28 cellular contexts compared by ENCODE assay signal in the genomic region with DNA sequence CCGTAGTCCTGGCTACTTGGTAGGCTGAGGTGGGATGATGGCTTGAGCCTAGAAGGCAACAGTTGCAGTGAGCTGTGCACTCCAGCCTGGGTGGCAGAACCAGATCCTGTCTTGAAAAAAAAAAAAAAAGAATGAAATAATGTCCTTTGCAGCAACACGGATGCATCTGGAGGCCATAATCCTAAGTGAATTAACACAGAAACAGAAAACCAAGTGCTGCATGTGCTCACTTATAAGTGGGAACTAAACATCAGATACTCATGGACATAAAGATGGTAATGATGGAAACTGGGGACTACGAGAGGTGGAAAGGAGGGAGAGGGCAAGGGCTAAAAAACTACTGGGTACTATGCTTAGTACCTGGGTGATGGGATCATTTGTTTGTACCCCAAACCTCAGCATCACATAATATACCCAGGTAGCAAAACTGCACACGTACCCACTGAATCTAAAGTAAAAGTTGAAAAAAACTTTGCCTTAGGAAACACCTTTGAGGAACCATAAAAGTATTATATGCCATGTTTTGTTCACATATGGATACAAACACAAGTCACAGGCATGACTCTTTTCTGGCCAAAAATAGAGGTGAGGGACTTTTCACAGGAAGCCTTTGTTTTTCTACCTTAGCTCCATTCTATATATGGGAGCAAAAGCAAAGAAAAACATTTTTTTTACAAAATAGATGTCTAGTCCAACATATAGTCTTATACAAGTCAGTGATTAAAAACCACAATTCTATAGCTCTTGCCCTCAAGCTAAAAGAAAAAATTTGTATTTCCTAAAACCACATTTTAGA. TPM values are rescaled to one million over a fixed set of nuclear protein-coding genes. Genes with fewer than 3 reads are reported as not detected.
DNase-seq lines count a peak whose midpoint lies in the region; ATAC-seq, FAIRE-seq and TF ChIP-seq lines count a peak whose summit lies in the region.
"Had no signal": no experiment of that assay in that cellular context is flagged by ENCODE, and none has a peak within 500 bp of the region (broad histone marks: within the 10 kb centered on the region; RNA-seq: fewer than 3 reads in every experiment).

No MANE protein-coding gene starts in this region.

- no peaks in the 10 kb centered on the region for H3K4me1 ChIP-seq in BE2C
- peaks cover 13% of the 10 kb centered on the region for H3K4me1 ChIP-seq in OCI-LY1 (ENCODE audit: insufficient read depth, low read length, severe bottlenecking)
- H3K4me1 ChIP-seq in endothelial cell of umbilical vein (ENCODE audit: control insufficient read depth, extremely low read depth, insufficient read depth, low read length) = no peaks in the 10 kb centered on the region
- H3K4me1 ChIP-seq: heart right ventricle, right atrium auricular region had no signal

- peak; percentile 6 for DNase-seq in BE2C
- peak; percentile 8 for DNase-seq in GM06990 (ENCODE audit: extremely low read depth, insufficient read length)
- DNase-seq in endothelial cell of umbilical vein (ENCODE audit: low read depth, low spot score) = peak; percentile 20
- DNase-seq: activated CD4-positive, alpha-beta T cell treated with anti-CD3 and anti-CD28 coated beads for 48 hours; activated naive CD8-positive, alpha-beta T cell treated with anti-CD3 and anti-CD28 coated beads, Interleukin-2, amount 10 ng/mL, durations not matched to agents 7 days and 5 days; activated T-cell treated with anti-CD3 and anti-CD28 coated beads, Interleukin-2, amount 50 U/mL, for 4 hours; C1 segment of cervical spinal cord; effector memory CD8-positive, alpha-beta T cell; heart right ventricle; KG1; mucosa of descending colon; NCI-H1417; NCI-H2081; NCI-H226; RPMI8226; stimulated activated CD4-positive, alpha-beta T cell treated with anti-CD3 and anti-CD28 coated beads, Interleukin-1b, Interleukin-23, amount 100 ng/mL, for 48 hours; stimulated activated CD8-positive, alpha-beta memory T cell treated with anti-CD3 and anti-CD28 coated beads, Interleukin-4, amount 100 ng/mL, for 48 hours; trophoblast cell had no signal

- H3F3A ChIP-seq in OCI-LY1 (ENCODE audit: insufficient read depth, low read length) = no peaks in the 10 kb centered on the region

- no peaks in the 10 kb centered on the region for H3K9me1 ChIP-seq in endothelial cell of umbilical vein (replicated peaks; ENCODE audit: control insufficient read depth, extremely low read depth, insufficient read depth, low read length)

- CTCF ChIA-PET in endothelial cell of umbilical vein (lab: Charles Lee) = interaction anchor here (0.7 to 1.2 kb wide), 2 partner anchors 12 to 13 kb away, joined by 3 to 4 read pairs; no protein-coding TSS in a partner anchor

- H3K9ac ChIP-seq in OCI-LY1 (ENCODE audit: low read length) = no peak overlapping the region
- H3K9ac ChIP-seq in endothelial cell of umbilical vein (replicated peaks; ENCODE audit: extremely low read depth, insufficient read depth, low read length) = no peak overlapping the region

- POLR2A ChIA-PET in endothelial cell of umbilical vein (lab: Charles Lee) = no interaction called here

- H2AFZ ChIP-seq in OCI-LY1 (ENCODE audit: low read length) = no peak overlapping the region
- no peak overlapping the region for H2AFZ ChIP-seq in endothelial cell of umbilical vein (ENCODE audit: low read depth, low read length)

- no peak for TF ChIP-seq POLR2A in endothelial cell of umbilical vein (IDR thresholded peaks at IDR 0.05; ENCODE audit: low read depth, low read length)

- H3K27me3 ChIP-seq in BE2C (no peaks in the 10 kb centered on the region), GM06990 (replicated peaks; ENCODE audit: control insufficient read depth, insufficient read depth, low read length) (no peaks in the 10 kb centered on the region), OCI-LY1 (ENCODE audit: insufficient read depth, low read length) (no peaks in the 10 kb centered on the region), endothelial cell of umbilical vein (ENCODE audit: control insufficient read depth in 2 of 2, insufficient read depth in 2 of 2, low read length in 2 of 2) (no peaks in the 10 kb centered on the region)
- H3K27me3 ChIP-seq: heart right ventricle, right atrium auricular region had no signal

- H3K9me3 ChIP-seq in BE2C (no peaks in the 10 kb centered on the region), OCI-LY1 (ENCODE audit: low read length) (no peaks in the 10 kb centered on the region), endothelial cell of umbilical vein (replicated peaks; ENCODE audit: control insufficient read depth, insufficient read depth, low read length) (no peaks in the 10 kb centered on the region)
- H3K9me3 ChIP-seq: heart right ventricle, mucosa of descending colon, right atrium auricular region had no signal

- H4K20me1 ChIP-seq in OCI-LY1 (ENCODE audit: insufficient read depth, low read length) = no peaks in the 10 kb centered on the region
- H4K20me1 ChIP-seq in endothelial cell of umbilical vein (replicated peaks; ENCODE audit: control insufficient read depth, extremely low read depth, insufficient read depth, low read length) = no peaks in the 10 kb centered on the region

- BruUV-seq in endothelial cell of umbilical vein (replicated peaks; lab: Mats Ljungman, UMichigan) = no TSS peak

- TF ChIP-seq CTCF in BE2C (IDR thresholded peaks at IDR 0.05; ENCODE audit: low read depth, low read length) (no peak), GM06990 (IDR thresholded peaks at IDR 0.05; ENCODE audit: insufficient read depth, low read length, poor library complexity, severe bottlenecking) (no peak), OCI-LY1 (IDR thresholded peaks at IDR 0.05; ENCODE audit: low read length) (no peak), endothelial cell of umbilical vein (IDR thresholded peaks at IDR 0.05; ENCODE audit: extremely low read depth in 1 of 2, insufficient read depth in 1 of 2, low read depth in 1 of 2, low read length in 2 of 2) (no peak)

- H3K36me3 ChIP-seq in BE2C (no peaks in the 10 kb centered on the region), GM06990 (ENCODE audit: control insufficient read depth, insufficient read depth, low read length) (no peaks in the 10 kb centered on the region), OCI-LY1 (ENCODE audit: insufficient read depth, low read length) (peaks cover 5% of the 10 kb centered on the region; the same call in 1 of the 2 replicates), endothelial cell of umbilical vein (ENCODE audit: control insufficient read depth in 2 of 2, extremely low read depth in 1 of 2, insufficient read depth in 2 of 2, low read length in 2 of 2) (no peaks in the 10 kb centered on the region)

- no peak for ATAC-seq in HG03354 (IDR thresholded peaks at IDR 0.05; ENCODE audit: poor library complexity, severe bottlenecking, unreplicated experiment)
- no peak for ATAC-seq in HG03571 (IDR thresholded peaks at IDR 0.05; ENCODE audit: unreplicated experiment)
- ATAC-seq in GM18870 (IDR thresholded peaks at IDR 0.05; ENCODE audit: unreplicated experiment) = no peak
- ATAC-seq: activated T-cell treated with anti-CD3 and anti-CD28 coated beads, Interleukin-2, amount 50 U/mL, for 4 hours; effector memory CD8-positive, alpha-beta T cell; HCT116; heart right ventricle; mucosa of descending colon had no signal

- H3K9me2 ChIP-seq in OCI-LY1 (ENCODE audit: low read depth, low read length) = no peaks in the 10 kb centered on the region

- no peak overlapping the region for H3K4me3 ChIP-seq in BE2C (ENCODE audit: low read depth, low read length)
- H3K4me3 ChIP-seq in GM06990 (replicated peaks; ENCODE audit: low read depth, low read length) = no peak overlapping the region
- H3K4me3 ChIP-seq in OCI-LY1 (ENCODE audit: low read depth, low read length, poor library complexity, severe bottlenecking) = no peak overlapping the region
- H3K4me3 ChIP-seq in endothelial cell of umbilical vein (replicated peaks in 1 of 3; ENCODE audit: insufficient read depth in 1 of 3, low read depth in 1 of 3, low read length in 3 of 3) = no peak overlapping the region
- H3K4me3 ChIP-seq: coronary artery, heart right ventricle, lung, mucosa of descending colon, right atrium auricular region, smooth muscle cell had no signal

- intact Hi-C loops in endothelial cell of umbilical vein (cut with micrococcal nuclease) = no loop called here

- FAIRE-seq in endothelial cell of umbilical vein (lab: Jason Lieb, UNC) = peak; percentile 15
- FAIRE-seq: astrocyte had no signal

- H3K27ac ChIP-seq in OCI-LY1 (ENCODE audit: low read depth, low read length, poor library complexity, severe bottlenecking) (peak overlapping the region; percentile 23), endothelial cell of umbilical vein (ENCODE audit: insufficient read depth, low read depth, low read length) (no peak overlapping the region)
- H3K27ac ChIP-seq: coronary artery, heart right ventricle, right atrium auricular region had no signal

- H3K79me2 ChIP-seq in OCI-LY1 (ENCODE audit: insufficient read depth, low read length) (no peaks in the 10 kb centered on the region), endothelial cell of umbilical vein (ENCODE audit: control insufficient read depth, insufficient read depth, low read length) (no peaks in the 10 kb centered on the region)

- dilution Hi-C loops in endothelial cell of umbilical vein (cut with MboI; ENCODE audit: extremely low pct_ligation_motif_present, low sequenced_read_pairs) = no loop called here

- peak overlapping the region; percentile 10; the same call in 1 of the 2 replicates for H3K4me2 ChIP-seq in OCI-LY1 (ENCODE audit: low read length)
- H3K4me2 ChIP-seq in endothelial cell of umbilical vein (ENCODE audit: insufficient read depth, low read length) = no peak overlapping the region
- H3K4me2 ChIP-seq: smooth muscle cell had no signal

RNA-seq across cellular contexts. Expression of a gene that starts 36.6 kb away (rescaled TPM):
- 0.71 TPM for polyA plus RNA-seq in BE2C (2012; ENCODE audit: insufficient read depth, insufficient read length, low read depth)
- 1.5 and 1.7 TPM in 2 replicates for total RNA-seq in endothelial cell of umbilical vein
- polyA plus RNA-seq in endothelial cell of umbilical vein = 0.57 and 0.62 TPM in 2 replicates
- polyA plus RNA-seq in endothelial cell of umbilical vein (2011; cell fraction: cytosol; rRNA removed) = 0.40 and 0.49 TPM in 2 replicates
- polyA plus RNA-seq in endothelial cell of umbilical vein (2011; cell fraction: nucleus; rRNA removed) = 0.94 and 1.1 TPM in 2 replicates
- polyA plus RNA-seq in endothelial cell of umbilical vein (2012) = 0.79 and 1.7 TPM in 2 replicates
- polyA minus RNA-seq in endothelial cell of umbilical vein = 1.1 and 1.5 TPM in 2 replicates
- polyA minus RNA-seq in endothelial cell of umbilical vein (2011; cell fraction: cytosol; rRNA and poly(A)+ RNA removed) = 0.51 TPM
- polyA minus RNA-seq in endothelial cell of umbilical vein (2011; cell fraction: nucleus; rRNA and poly(A)+ RNA removed) = 0.77 and 0.96 TPM in 2 replicates

RNA-seq across cellular contexts. Expression of a gene that starts 54.7 kb away (rescaled TPM):
- polyA plus RNA-seq in BE2C (2012; ENCODE audit: insufficient read depth, insufficient read length, low read depth) = 14.4 TPM
- 21.7 and 24.0 TPM in 2 replicates for total RNA-seq in endothelial cell of umbilical vein
- 6.9 and 10.7 TPM in 2 replicates for polyA plus RNA-seq in endothelial cell of umbilical vein
- 11.7 and 12.2 TPM in 2 replicates for polyA plus RNA-seq in endothelial cell of umbilical vein (2011; cell fraction: cytosol; rRNA removed)
- 14.4 and 17.5 TPM in 2 replicates for polyA plus RNA-seq in endothelial cell of umbilical vein (2011; cell fraction: nucleus; rRNA removed)
- polyA plus RNA-seq in endothelial cell of umbilical vein (2012) = 16.4 and 25.0 TPM in 2 replicates
- polyA minus RNA-seq in endothelial cell of umbilical vein = 7.9 and 14.4 TPM in 2 replicates
- polyA minus RNA-seq in endothelial cell of umbilical vein (2011; cell fraction: cytosol; rRNA and poly(A)+ RNA removed) = 5.4 TPM
- polyA minus RNA-seq in endothelial cell of umbilical vein (2011; cell fraction: nucleus; rRNA and poly(A)+ RNA removed) = 11.9 and 13.8 TPM in 2 replicates
